11 cellular contexts compared by ENCODE assay signal in genomic region chr19:18110833-18111232, GRCh38. TPM values are rescaled to one million over a fixed set of nuclear protein-coding genes. Genes with fewer than 3 reads are reported as not detected.
DNase-seq lines count a peak whose midpoint lies in the region; ATAC-seq, FAIRE-seq and TF ChIP-seq lines count a peak whose summit lies in the region.
"Had no signal": no experiment of that assay in that cellular context is flagged by ENCODE, and none has a peak within 500 bp of the region (broad histone marks: within the 10 kb centered on the region; RNA-seq: fewer than 3 reads in every experiment).

No MANE protein-coding gene starts in this region.

- no peaks in the 10 kb centered on the region for H3K9me3 Mint-ChIP-seq in activated naive CD4-positive, alpha-beta T cell treated with anti-CD3 and anti-CD28 coated beads, Interleukin-2, amount 10 ng/mL, durations not matched to agents 7 days and 5 days
- H3K9me3 Mint-ChIP-seq in activated naive CD4-positive, alpha-beta T cell treated with anti-CD3 and anti-CD28 coated beads, Interleukin-2, amount 50 U/mL, for 72 hours = no peaks in the 10 kb centered on the region

- H3K4me1 ChIP-seq in GM12878 (ENCODE audit: control insufficient read depth, insufficient read depth, low read length) (peaks cover 38% of the 10 kb centered on the region), right lobe of liver (peaks cover 0 to 22% (median 2%) of the 10 kb centered on the region in 4 donors), tibial artery (peaks cover 0 to 18% (median 16%) of the 10 kb centered on the region in 4 donors)

- H3K4me2 ChIP-seq in GM12878 (ENCODE audit: control insufficient read depth, insufficient read depth) = peak overlapping the region; percentile 94

- H3K9ac ChIP-seq in GM12878 (ENCODE audit: control insufficient read depth, insufficient read depth, low read length) = peak overlapping the region; percentile 58

- RAD21 ChIA-PET in GM12878 (lab: Charles Lee; ENCODE audit: unreplicated experiment) = interaction anchor here (1.1 to 3.2 kb wide), 4 partner anchors 20 to 141 kb away, joined by 3 to 14 read pairs (median 7); no protein-coding TSS in a partner anchor

- CTCF ChIA-PET in activated naive CD4-positive, alpha-beta T cell treated with anti-CD3 and anti-CD28 coated beads, Interleukin-2, amount 10 ng/mL, durations not matched to agents 7 days and 5 days (lab: Charles Lee) = interaction anchor here (0.6 to 5.2 kb wide), 8 partner anchors 20 to 141 kb away, joined by 3 to 57 read pairs (median 6); partner anchors contain the start of genes IL12RB1 and PIK3R2
- CTCF ChIA-PET in GM12878 (lab: Yijun Ruan, JAX) = interaction anchor here (0.6 to 6.3 kb wide), 14 partner anchors 12 to 144 kb away, joined by 3 to 48 read pairs (median 4); partner anchors contain the start of genes IL12RB1, MAST3 and PIK3R2

- no peak overlapping the region for H2AFZ ChIP-seq in GM12878 (ENCODE audit: control insufficient read depth, low read depth, low read length)

- H3K4me3 ChIP-seq in GM12878 (peak overlapping the region; percentile 83), right lobe of liver (peak overlapping the region; percentile 76 to 89 (median 79)), tibial artery (peak overlapping the region; percentile 66 to 89)

- SMC1A ChIA-PET in GM12878 (lab: Charles Lee; ENCODE audit: uncharacterized antibody, unreplicated experiment) = interaction anchor here (1.0 to 3.1 kb wide), 9 partner anchors 11 to 95 kb away, joined by 3 to 12 read pairs (median 3); partner anchors contain the start of genes MAST3 and MPV17L2

- DNase-seq in activated naive CD4-positive, alpha-beta T cell treated with anti-CD3 and anti-CD28 coated beads, Interleukin-2, amount 10 ng/mL, durations not matched to agents 7 days and 5 days = no peak
- DNase-seq in activated naive CD4-positive, alpha-beta T cell treated with anti-CD3 and anti-CD28 coated beads, Interleukin-2, amount 50 U/mL, for 72 hours (ENCODE audit: low spot score in 2 of 2) = no peak
- DNase-seq in GM12878 (ENCODE audit: low read depth, low spot score) = no peak
- DNase-seq in right lobe of liver = no peak
- DNase-seq in tibial artery = no peak
- DNase-seq in NAMALWA (ENCODE audit: low spot score) = no peak
- DNase-seq in GM19240 (ENCODE audit: insufficient read length, low spot score) = no peak
- DNase-seq: DMS79; effector memory CD4-positive, alpha-beta T cell; SHP77 treated with DMSO at 0.1 percent for 48 hours had no signal

- no peak for TF ChIP-seq EP300 in GM12878 (IDR thresholded peaks at IDR 0.05; ENCODE audit: borderline replicate concordance in 1 of 2, control insufficient read depth in 1 of 2, low read depth in 2 of 2, low read length in 2 of 2)

- no peak for ATAC-seq in activated naive CD4-positive, alpha-beta T cell treated with anti-CD3 and anti-CD28 coated beads, Interleukin-2, amount 50 U/mL, for 72 hours
- ATAC-seq in GM12878 (no peak), right lobe of liver (no peak), HG03135 (IDR thresholded peaks at IDR 0.05; ENCODE audit: unreplicated experiment) (no peak)

- H3K27me3 ChIP-seq in GM12878 (replicated peaks in 1 of 2; ENCODE audit: control insufficient read depth in 2 of 2, insufficient read depth in 2 of 2, low read length in 1 of 2) (no peaks in the 10 kb centered on the region), right lobe of liver (no peaks in the 10 kb centered on the region), tibial artery (no peaks in the 10 kb centered on the region)

- in situ Hi-C loops in GM12878 (cut with MboI) = no loop called here

- peak overlapping the region; percentile 66 for H3K4me3 Mint-ChIP-seq in activated naive CD4-positive, alpha-beta T cell treated with anti-CD3 and anti-CD28 coated beads, Interleukin-2, amount 10 ng/mL, durations not matched to agents 7 days and 5 days

- H3K36me3 ChIP-seq in GM12878 (ENCODE audit: control insufficient read depth in 2 of 2, insufficient read depth in 2 of 2, low read length in 1 of 2) (peaks cover 3 to 22% of the 10 kb centered on the region in 2 experiments), right lobe of liver (no peaks in the 10 kb centered on the region), tibial artery (no peaks in the 10 kb centered on the region)

- peaks cover 1% of the 10 kb centered on the region for H3K79me2 ChIP-seq in GM12878 (ENCODE audit: control insufficient read depth, insufficient read depth, low read length)

- FAIRE-seq in GM12878 (lab: Jason Lieb, UNC) = no peak

- WGBS in GM12878 (ENCODE audit: insufficient coverage, insufficient replicate concordance, low lambda C conversion rate, missing lambda C conversion rate) = 89% methylated on average over 10 of the region's 10 CpGs
- WGBS in right lobe of liver (ENCODE audit: insufficient coverage, low coverage, low lambda C conversion rate, missing lambda C conversion rate) = 50% methylated on average over 4 of the region's 10 CpGs

- TF ChIP-seq CTCF in GM12878 (IDR thresholded peaks at IDR 0.05 in 2 of 3, conservative IDR thresholded peaks at IDR 0.05 in 1 of 3; ENCODE audit: control insufficient read depth in 2 of 3, extremely low read depth in 1 of 3, insufficient read depth in 1 of 3, low read depth in 3 of 3, low read length in 3 of 3) = no peak
- TF ChIP-seq CTCF in right lobe of liver (IDR thresholded peaks at IDR 0.05) = no peak
- no peak for TF ChIP-seq CTCF in tibial artery (IDR thresholded peaks at IDR 0.05)

- peaks cover 25% of the 10 kb centered on the region for H3K4me1 Mint-ChIP-seq in activated naive CD4-positive, alpha-beta T cell treated with anti-CD3 and anti-CD28 coated beads, Interleukin-2, amount 10 ng/mL, durations not matched to agents 7 days and 5 days

- H3K27ac ChIP-seq in GM12878 (ENCODE audit: control insufficient read depth, insufficient read depth) (peak overlapping the region; percentile 48), right lobe of liver (no peak overlapping the region), tibial artery (peak overlapping the region; percentile 62 to 79)

- intact Hi-C loops in GM12878 (cut with micrococcal nuclease; ENCODE audit: unreplicated experiment) (no loop called here), right lobe of liver (cut with DNase I) (loop anchor here (5.0 kb wide), 1 partner anchor 56 kb away; no protein-coding TSS in a partner anchor), tibial artery (cut with DNase I; ENCODE audit: low total_unique reads) (no loop called here)

- no peak overlapping the region for H3K27ac Mint-ChIP-seq in activated naive CD4-positive, alpha-beta T cell treated with anti-CD3 and anti-CD28 coated beads, Interleukin-2, amount 10 ng/mL, durations not matched to agents 7 days and 5 days
- no peak overlapping the region for H3K27ac Mint-ChIP-seq in activated naive CD4-positive, alpha-beta T cell treated with anti-CD3 and anti-CD28 coated beads, Interleukin-2, amount 50 U/mL, for 72 hours

- no peaks in the 10 kb centered on the region for H4K20me1 ChIP-seq in GM12878 (ENCODE audit: control insufficient read depth, insufficient read depth)

- BruUV-seq in GM12878 (replicated peaks; lab: Mats Ljungman, UMichigan) = no TSS peak

- POLR2A ChIA-PET in GM12878 (lab: Charles Lee) = interaction anchor here (0.5 to 4.3 kb wide), 5 partner anchors 11 to 93 kb away, joined by 3 to 16 read pairs (median 5); partner anchors contain the start of genes IL12RB1 and RAB3A

- H3K36me3 Mint-ChIP-seq in activated naive CD4-positive, alpha-beta T cell treated with anti-CD3 and anti-CD28 coated beads, Interleukin-2, amount 10 ng/mL, durations not matched to agents 7 days and 5 days = no peaks in the 10 kb centered on the region
- no peaks in the 10 kb centered on the region for H3K36me3 Mint-ChIP-seq in activated naive CD4-positive, alpha-beta T cell treated with anti-CD3 and anti-CD28 coated beads, Interleukin-2, amount 50 U/mL, for 72 hours

- TF ChIP-seq POLR2A in GM12878 (IDR thresholded peaks at IDR 0.05; ENCODE audit: low read depth, low read length) (no peak), right lobe of liver (IDR thresholded peaks at IDR 0.05) (no peak)

- H3K9me3 ChIP-seq in GM12878 (replicated peaks; ENCODE audit: control insufficient read depth, insufficient read depth, low read length) (no peaks in the 10 kb centered on the region), right lobe of liver (no peaks in the 10 kb centered on the region), tibial artery (no peaks in the 10 kb centered on the region)

- H3K27me3 Mint-ChIP-seq in activated naive CD4-positive, alpha-beta T cell treated with anti-CD3 and anti-CD28 coated beads, Interleukin-2, amount 10 ng/mL, durations not matched to agents 7 days and 5 days = peaks cover 12% of the 10 kb centered on the region

- TF ChIP-seq RAD21 in GM12878 (IDR thresholded peaks at IDR 0.05; ENCODE audit: insufficient read depth, low read depth, low read length) = no peak

RNA-seq across cellular contexts. Expression of gene MAST3, which starts 13.3 kb away (rescaled TPM):
- 10 to 100 TPM; 19.5 to 54.6 TPM for total RNA-seq in activated naive CD4-positive, alpha-beta T cell treated with anti-CD3 and anti-CD28 coated beads, Interleukin-2, amount 50 U/mL, for 72 hours
- total RNA-seq in GM12878 (2013; cell fraction: nucleolus; rRNA removed) = 26.5 and 29.4 TPM in 2 replicates
- 6.1 and 6.4 TPM in 2 replicates for total RNA-seq in GM12878 (2014; rRNA removed)
- total RNA-seq in GM12878 (2014; rRNA removed; fragmentation: Illumina TruSeq; extraction: Trizol) = 2.7 and 3.0 TPM in 2 replicates
- total RNA-seq in GM12878 (2021) = 21.5 and 22.2 TPM in 2 replicates
- 4.8 TPM for polyA plus RNA-seq in GM12878 (2011; ENCODE audit: low read depth)
- 1.9 and 4.5 TPM in 2 replicates for polyA plus RNA-seq in GM12878 (2011; rRNA removed)
- 5.0 and 5.8 TPM in 2 replicates for polyA plus RNA-seq in GM12878 (2011; cell fraction: cytosol; rRNA removed)
- polyA plus RNA-seq in GM12878 (2011; cell fraction: nucleus; rRNA removed) = 22.0 and 27.3 TPM in 2 replicates
- 9.5 and 13.3 TPM in 2 replicates for polyA plus RNA-seq in GM12878 (2012)
- polyA plus RNA-seq in GM12878 (2014; fragmentation: Illumina TruSeq; extraction: Trizol) = 2.8 and 5.3 TPM in 2 replicates
- polyA plus RNA-seq in GM12878 (2014; fragmentation: Nextera tagmentation; extraction: Ambion mirVana) = 1 to 10 TPM; 3.5 to 8.5 TPM
- polyA plus RNA-seq in GM12878 (2014; rRNA removed) = 9.7 and 11.8 TPM in 2 replicates
- polyA plus RNA-seq in GM12878 (2016; fragmentation: Nextera tagmentation; extraction: Ambion mirVana) = 10 to 100 TPM in 1 of 2 experiments, 1 to 10 TPM in 1; 9.7 to 10.5 TPM
- 6.1 and 10.3 TPM in 2 replicates for polyA minus RNA-seq in GM12878 (2011; rRNA and poly(A)+ RNA removed)
- polyA minus RNA-seq in GM12878 (2011; cell fraction: cytosol; rRNA and poly(A)+ RNA removed) = 7.2 and 7.9 TPM in 2 replicates
- 9.4 and 12.9 TPM in 2 replicates for polyA minus RNA-seq in GM12878 (2011; cell fraction: nucleus; rRNA and poly(A)+ RNA removed)
- 10 to 100 TPM in 3 of 6 experiments, 1 to 10 TPM in 3; 8.0 to 17.9 (median 10.0) TPM for total RNA-seq in right lobe of liver

RNA-seq across cellular contexts. Expression of gene IL12RB1, which starts 24.1 kb away (rescaled TPM):
- 10 to 100 TPM; 14.6 to 25.0 TPM for total RNA-seq in activated naive CD4-positive, alpha-beta T cell treated with anti-CD3 and anti-CD28 coated beads, Interleukin-2, amount 50 U/mL, for 72 hours
- 13.5 and 19.9 TPM in 2 replicates for total RNA-seq in GM12878 (2013; cell fraction: nucleolus; rRNA removed)
- 26.9 and 28.9 TPM in 2 replicates for total RNA-seq in GM12878 (2014; rRNA removed)
- total RNA-seq in GM12878 (2014; rRNA removed; fragmentation: Illumina TruSeq; extraction: Trizol) = 15.5 and 16.1 TPM in 2 replicates
- 28.1 and 29.9 TPM in 2 replicates for total RNA-seq in GM12878 (2021)
- 6.1 TPM for polyA plus RNA-seq in GM12878 (2011; ENCODE audit: low read depth)
- polyA plus RNA-seq in GM12878 (2011; rRNA removed) = 5.5 and 10.8 TPM in 2 replicates
- polyA plus RNA-seq in GM12878 (2011; cell fraction: cytosol; rRNA removed) = 13.2 and 18.7 TPM in 2 replicates
- 15.2 and 23.5 TPM in 2 replicates for polyA plus RNA-seq in GM12878 (2011; cell fraction: nucleus; rRNA removed)
- 9.4 and 11.8 TPM in 2 replicates for polyA plus RNA-seq in GM12878 (2012)
- 6.8 and 14.0 TPM in 2 replicates for polyA plus RNA-seq in GM12878 (2014; fragmentation: Illumina TruSeq; extraction: Trizol)
- polyA plus RNA-seq in GM12878 (2014; fragmentation: Nextera tagmentation; extraction: Ambion mirVana) = 1 to 10 TPM; 2.8 to 7.1 TPM
- polyA plus RNA-seq in GM12878 (2014; rRNA removed) = 26.9 and 30.3 TPM in 2 replicates
- polyA plus RNA-seq in GM12878 (2016; fragmentation: Nextera tagmentation; extraction: Ambion mirVana) = 10 to 100 TPM; 19.2 to 21.0 TPM
- polyA minus RNA-seq in GM12878 (2011; rRNA and poly(A)+ RNA removed) = 7.5 and 15.9 TPM in 2 replicates
- 4.9 and 6.2 TPM in 2 replicates for polyA minus RNA-seq in GM12878 (2011; cell fraction: cytosol; rRNA and poly(A)+ RNA removed)
- polyA minus RNA-seq in GM12878 (2011; cell fraction: nucleus; rRNA and poly(A)+ RNA removed) = 10.9 and 17.8 TPM in 2 replicates
- total RNA-seq in right lobe of liver = 1 to 10 TPM in 1 of 6 experiments, under 1 TPM in 5; 0.25 to 2.0 (median 0.70) TPM

RNA-seq across cellular contexts. Expression of gene PIK3R2, which starts 42.1 kb away (rescaled TPM):
- total RNA-seq in activated naive CD4-positive, alpha-beta T cell treated with anti-CD3 and anti-CD28 coated beads, Interleukin-2, amount 50 U/mL, for 72 hours = 10 to 100 TPM; 13.6 to 18.3 TPM
- total RNA-seq in GM12878 (2013; cell fraction: nucleolus; rRNA removed) = 11.5 and 13.9 TPM in 2 replicates
- total RNA-seq in GM12878 (2014; rRNA removed) = 6.3 and 8.0 TPM in 2 replicates
- total RNA-seq in GM12878 (2014; rRNA removed; fragmentation: Illumina TruSeq; extraction: Trizol) = 1.9 and 3.9 TPM in 2 replicates
- 22.6 and 23.3 TPM in 2 replicates for total RNA-seq in GM12878 (2021)
- 4.0 TPM for polyA plus RNA-seq in GM12878 (2011; ENCODE audit: low read depth)
- polyA plus RNA-seq in GM12878 (2011; rRNA removed) = 2.9 and 6.4 TPM in 2 replicates
- polyA plus RNA-seq in GM12878 (2011; cell fraction: cytosol; rRNA removed) = 5.3 and 6.3 TPM in 2 replicates
- 10.3 and 15.7 TPM in 2 replicates for polyA plus RNA-seq in GM12878 (2011; cell fraction: nucleus; rRNA removed)
- 6.4 and 8.5 TPM in 2 replicates for polyA plus RNA-seq in GM12878 (2012)
- polyA plus RNA-seq in GM12878 (2014; fragmentation: Illumina TruSeq; extraction: Trizol) = 0.73 and 3.4 TPM in 2 replicates
- under 1 TPM; 0.26 to 0.75 TPM for polyA plus RNA-seq in GM12878 (2014; fragmentation: Nextera tagmentation; extraction: Ambion mirVana)
- polyA plus RNA-seq in GM12878 (2014; rRNA removed) = 5.2 and 5.8 TPM in 2 replicates
- polyA plus RNA-seq in GM12878 (2016; fragmentation: Nextera tagmentation; extraction: Ambion mirVana) = 1 to 10 TPM; 1.1 TPM
- polyA minus RNA-seq in GM12878 (2011; rRNA and poly(A)+ RNA removed) = 6.4 and 9.5 TPM in 2 replicates
- polyA minus RNA-seq in GM12878 (2011; cell fraction: cytosol; rRNA and poly(A)+ RNA removed) = 2.9 and 8.8 TPM in 2 replicates
- 2.1 and 3.8 TPM in 2 replicates for polyA minus RNA-seq in GM12878 (2011; cell fraction: nucleus; rRNA and poly(A)+ RNA removed)
- total RNA-seq in right lobe of liver = 10 to 100 TPM; 11.1 to 21.4 (median 14.6) TPM

Comparison
In these comparisons a context has a peak if more than half of its experiments do, and no peak if none do; other contexts are left out.
1. H3K27ac ChIP-seq: peak in GM12878 (single experiment) and tibial artery (2 of 2); none in right lobe of liver (0 of 3).
2. RNA of gene IL12RB1, which starts 24.1 kb away (total RNA-seq): 13.5 to 29.9 TPM in GM12878 and 14.6 to 25.0 TPM in activated naive CD4-positive, alpha-beta T cell treated with anti-CD3 and anti-CD28 coated beads, Interleukin-2, amount 50 U/mL, for 72 hours; 0.25 to 2.0 TPM in right lobe of liver; every median in the first group is over 4 times any median in the second.
3. intact Hi-C loops: an anchor here in right lobe of liver (5.0 kb wide); none called in GM12878 and tibial artery.
4. Peak in every context shown above with its lines, with median percentiles within 50 percentile points of each other: H3K4me3 ChIP-seq.